Comparison of ENCODE assay signal across 20 cellular contexts in the genomic region with DNA sequence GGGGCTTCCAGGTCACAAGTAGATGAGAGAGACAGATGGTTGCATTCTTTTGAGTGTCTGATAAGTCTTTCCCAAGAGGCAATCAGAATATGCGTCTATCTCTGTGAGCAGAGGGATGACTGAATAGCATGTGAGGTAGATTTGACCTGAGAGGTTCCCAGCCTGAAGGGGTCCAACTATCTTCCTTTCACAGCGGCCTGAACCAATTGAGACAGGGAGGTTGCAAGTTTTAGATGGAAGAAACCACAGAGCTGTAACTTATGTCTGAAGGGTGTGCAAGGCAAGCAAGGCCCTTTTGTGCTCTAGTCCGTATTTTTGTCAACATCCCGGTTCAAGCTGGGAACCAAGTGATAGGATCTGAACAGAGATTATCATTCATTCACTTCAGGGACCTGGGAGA. TPM values are rescaled to one million over a fixed set of nuclear protein-coding genes. Genes with fewer than 3 reads are reported as not detected.
DNase-seq lines count a peak whose midpoint lies in the region; ATAC-seq and TF ChIP-seq lines count a peak whose summit lies in the region.
"Had no signal": no experiment of that assay in that cellular context is flagged by ENCODE, and none has a peak within 500 bp of the region (broad histone marks: within the 10 kb centered on the region; RNA-seq: fewer than 3 reads in every experiment).

No MANE protein-coding gene starts in this region.

- no peak overlapping the region for H3K4me3 Mint-ChIP-seq in activated T-helper 17 cell treated with anti-CD3 and anti-CD28 coated beads, Interleukin-2, amount 50 U/mL, for 72 hours
- no peak overlapping the region for H3K4me3 Mint-ChIP-seq in neural crest cell
- H3K4me3 Mint-ChIP-seq: CD14-positive monocyte, HFFc6 had no signal

- H3K4me1 ChIP-seq in HEK293 (ENCODE audit: control insufficient read depth, insufficient read depth, low read length) = no peaks in the 10 kb centered on the region
- H3K4me1 ChIP-seq: A549 had no signal

- no peak overlapping the region for H3K4me3 ChIP-seq in HEK293 (ENCODE audit: low read depth, low read length)
- H3K4me3 ChIP-seq: A549, BLaER1, GM12878 had no signal

- H3K27me3 Mint-ChIP-seq in activated T-helper 17 cell treated with anti-CD3 and anti-CD28 coated beads, Interleukin-2, amount 50 U/mL, for 72 hours = no peaks in the 10 kb centered on the region
- H3K27me3 Mint-ChIP-seq in neural crest cell (ENCODE audit: low read depth) = peaks cover 50% of the 10 kb centered on the region

- H3K9me3 ChIP-seq in HEK293 (ENCODE audit: control insufficient read depth, insufficient read depth, low read depth, low read length) = no peaks in the 10 kb centered on the region
- H3K9me3 ChIP-seq: A549, BLaER1 had no signal

- H3K36me3 Mint-ChIP-seq in activated T-helper 17 cell treated with anti-CD3 and anti-CD28 coated beads, Interleukin-2, amount 50 U/mL, for 72 hours (ENCODE audit: low read depth) = no peaks in the 10 kb centered on the region
- H3K36me3 Mint-ChIP-seq in neural crest cell (ENCODE audit: low read depth) = no peaks in the 10 kb centered on the region
- H3K36me3 Mint-ChIP-seq: CD4-positive, alpha-beta memory T cell had no signal

- H3K9me3 Mint-ChIP-seq in activated T-helper 17 cell treated with anti-CD3 and anti-CD28 coated beads, Interleukin-2, amount 50 U/mL, for 72 hours = no peaks in the 10 kb centered on the region
- peaks cover 3% of the 10 kb centered on the region for H3K9me3 Mint-ChIP-seq in neural crest cell
- H3K9me3 Mint-ChIP-seq: CD14-positive monocyte; CD4-positive, alpha-beta memory T cell; HFFc6 had no signal

- CTCF ChIA-PET in HEK293 (lab: Yijun Ruan, JAX) = interaction anchor here (1.1 to 2.1 kb wide), 3 partner anchors 23 to 478 kb away, joined by 3 to 6 read pairs (median 3); no protein-coding TSS in a partner anchor

- POLR2A ChIA-PET in HEK293 (lab: Yijun Ruan, JAX) = no interaction called here

- TF ChIP-seq CTCF in HEK293 (tag by site-specific recombination; IDR thresholded peaks at IDR 0.05) (no peak), neural crest cell (conservative IDR thresholded peaks at IDR 0.05) (no peak)

- H3K27ac Mint-ChIP-seq in activated T-helper 17 cell treated with anti-CD3 and anti-CD28 coated beads, Interleukin-2, amount 50 U/mL, for 72 hours = peak overlapping the region; percentile 69
- peak overlapping the region; percentile 19 for H3K27ac Mint-ChIP-seq in neural crest cell (ENCODE audit: unreplicated experiment)
- H3K27ac Mint-ChIP-seq: HFFc6 had no signal

- DNase-seq in NCI-H524 (lab: John Stamatoyannopoulos, UW) (peak; percentile 52 to 78), NCI-H524 treated with DMSO at 0.1 percent for 48 hours (lab: John Stamatoyannopoulos, UW) (no peak), neural crest cell (ENCODE audit: low read depth, low spot score) (no peak)
- DNase-seq in stimulated activated CD4-positive, alpha-beta T cell treated with anti-CD3 and anti-CD28 coated beads, Interleukin-15, amount 100 ng/mL, for 24 hours = no peak
- no peak for DNase-seq in central memory CD4-positive, alpha-beta T cell
- DNase-seq: AML-193; CD4-positive, alpha-beta memory T cell; DND-41; EL; HCEC 1CT; HFFc6; IMR-90 had no signal

- H3K4me1 Mint-ChIP-seq in activated T-helper 17 cell treated with anti-CD3 and anti-CD28 coated beads, Interleukin-2, amount 50 U/mL, for 72 hours = peaks cover 23% of the 10 kb centered on the region
- peaks cover 9% of the 10 kb centered on the region for H3K4me1 Mint-ChIP-seq in neural crest cell

- ATAC-seq in activated T-helper 17 cell treated with anti-CD3 and anti-CD28 coated beads, Interleukin-2, amount 50 U/mL, for 72 hours (replicated peaks) = no peak
- no peak for ATAC-seq in HG03095 (IDR thresholded peaks at IDR 0.05; ENCODE audit: unreplicated experiment)
- ATAC-seq: A549, GM12878 had no signal

- no peaks in the 10 kb centered on the region for H3K36me3 ChIP-seq in HEK293 (ENCODE audit: control insufficient read depth in 2 of 2, insufficient read depth in 1 of 2, low read length in 2 of 2)
- H3K36me3 ChIP-seq: BLaER1 had no signal

- H3K27ac ChIP-seq in HEK293 (ENCODE audit: extremely low read depth, low read depth, low read length) = no peak overlapping the region
- H3K27ac ChIP-seq: 22Rv1, A549, BLaER1 had no signal

TF ChIP-seq in HEK293, 187 proteins besides CTCF, POLR2A, EP300 and RAD21:
- TF ChIP-seq PRDM10 (tag by site-specific recombination; IDR thresholded peaks at IDR 0.05) = peak; percentile 71
- TF ChIP-seq ZNF585B (tag by site-specific recombination; IDR thresholded peaks at IDR 0.05) = no peak
- TF ChIP-seq ZNF140 (tag by site-specific recombination; IDR thresholded peaks at IDR 0.05) = no peak

RNA-seq across cellular contexts. Expression of gene RNF187, which starts 9.9 kb away (rescaled TPM):
- 100 to 1,000 TPM in 1 of 2 donors, 10 to 100 TPM in 1; 92.7 to 111 TPM for total RNA-seq in activated T-helper 17 cell treated with anti-CD3 and anti-CD28 coated beads, Interleukin-2, amount 50 U/mL, for 72 hours
- total RNA-seq in neural crest cell = 117 and 129 TPM in 2 replicates

Comparison
In these comparisons a context has a peak if more than half of its experiments do, and no peak if none do; other contexts are left out.
1. DNase-seq: peak in NCI-H524 (2 of 2); none in NCI-H524 treated with DMSO at 0.1 percent for 48 hours (single experiment), neural crest cell (single experiment), stimulated activated CD4-positive, alpha-beta T cell treated with anti-CD3 and anti-CD28 coated beads, Interleukin-15, amount 100 ng/mL, for 24 hours (single experiment) and central memory CD4-positive, alpha-beta T cell (single experiment).